ENCODE assay signal across 9 cellular contexts in genomic region chr16:28073836-28074235, GRCh38. TPM values are rescaled to one million over a fixed set of nuclear protein-coding genes. Genes with fewer than 3 reads are reported as not detected.
"Had no signal": no experiment of that assay in that cellular context is flagged by ENCODE, and none has a peak within 500 bp of the region (broad histone marks: within the 10 kb centered on the region; RNA-seq: fewer than 3 reads in every experiment).

No MANE protein-coding gene starts in this region.

- H2AFZ ChIP-seq: GM23248 had no signal

- DNase-seq: GM23248, GOT3, H7, KG1 had no signal

- H3K4me3 ChIP-seq: GM23248, HAP-1 had no signal

- H3K9ac ChIP-seq: GM23248 had no signal

- H3K4me1 ChIP-seq: HAP-1 had no signal

- ATAC-seq: HCT116 had no signal

- H3K9me3 ChIP-seq: HAP-1 had no signal

- H3K36me3 ChIP-seq: HAP-1 had no signal

- FAIRE-seq: HTR-8/SVneo had no signal

- H3K27ac ChIP-seq: GM23248 had no signal

RNA-seq across cellular contexts. Expression of gene GSG1L, which starts 10.3 kb away (rescaled TPM):
- total RNA-seq: GM23248, H7, HT-29 had no signal
- polyA plus RNA-seq: GM23248, IgD-negative memory B cell had no signal
